19 cellular contexts compared by ENCODE assay signal in genomic region chr6:89979473-89980119, GRCh38.
"Had no signal": no experiment of that assay in that cellular context is flagged by ENCODE, and none has a peak within 500 bp of the region (broad histone marks: within the 10 kb centered on the region; RNA-seq: fewer than 3 reads in every experiment).

No MANE protein-coding gene starts in this region.

- H2AFZ ChIP-seq: parathyroid adenoma had no signal

- H3K9ac ChIP-seq: parathyroid adenoma had no signal

- H3K4me1 ChIP-seq: thyroid gland had no signal

- H3K27ac Mint-ChIP-seq: activated naive CD4-positive, alpha-beta T cell treated with anti-CD3 and anti-CD28 coated beads, Interleukin-2, amount 10 ng/mL, durations not matched to agents 7 days and 5 days; mesothelial cell of epicardium; natural killer cell treated with Interleukin-12 subunit alpha and Interleukin-12 subunit beta and Interleukin-15 and Interleukin-18, amount 100 ng/mL, for 72 hours; WTC11 had no signal

- H3K4me3 ChIP-seq: gastrocnemius medialis, lung, spleen, thyroid gland had no signal

- H3K36me3 Mint-ChIP-seq: mesothelial cell of epicardium; natural killer cell treated with Interleukin-12 subunit alpha and Interleukin-12 subunit beta and Interleukin-15 and Interleukin-18, amount 100 ng/mL, for 72 hours; WTC11 had no signal

- H3K4me3 Mint-ChIP-seq: activated naive CD4-positive, alpha-beta T cell treated with anti-CD3 and anti-CD28 coated beads, Interleukin-2, amount 10 ng/mL, durations not matched to agents 7 days and 5 days; mesothelial cell of epicardium; natural killer cell treated with Interleukin-12 subunit alpha and Interleukin-12 subunit beta and Interleukin-15 and Interleukin-18, amount 100 ng/mL, for 72 hours; stimulated activated naive B cell treated with anti-CD40 and anti-IgM and Interleukin-4, amounts not matched to agents 10 μg/mL and 1 μg/mL and 100 μg/mL, for 72 hours; T-cell; WTC11 had no signal

- H3K36me3 ChIP-seq: gastrocnemius medialis, thyroid gland had no signal

- DNase-seq: activated naive CD4-positive, alpha-beta T cell treated with anti-CD3 and anti-CD28 coated beads, Interleukin-2, amount 10 ng/mL, durations not matched to agents 7 days and 5 days; amniotic stem cell; effector CD4-positive, alpha-beta T cell; gastrocnemius medialis; head of caudate nucleus; spleen; stimulated activated CD4-positive, alpha-beta T cell treated with anti-CD3 and anti-CD28 coated beads, Interleukin-4, amount 100 ng/mL, for 4 hours; stimulated activated naive B cell treated with anti-CD40 and anti-IgM and Interleukin-4, amounts not matched to agents 10 μg/mL and 1 μg/mL and 100 μg/mL, for 72 hours; T-cell; thyroid gland had no signal

- H3K27ac ChIP-seq: parathyroid adenoma, spleen, thyroid gland had no signal

- FAIRE-seq: keratinocyte had no signal

- H3K9me3 ChIP-seq: gastrocnemius medialis, spleen, thyroid gland had no signal

- H3K9me3 Mint-ChIP-seq: activated naive CD4-positive, alpha-beta T cell treated with anti-CD3 and anti-CD28 coated beads, Interleukin-2, amount 10 ng/mL, durations not matched to agents 7 days and 5 days; mesothelial cell of epicardium; natural killer cell treated with Interleukin-12 subunit alpha and Interleukin-12 subunit beta and Interleukin-15 and Interleukin-18, amount 100 ng/mL, for 72 hours; stimulated activated naive B cell treated with anti-CD40 and anti-IgM and Interleukin-4, amounts not matched to agents 10 μg/mL and 1 μg/mL and 100 μg/mL, for 72 hours; T-cell; WTC11 had no signal

- H3K27me3 ChIP-seq: gastrocnemius medialis, spleen, thyroid gland had no signal

- H3K27me3 Mint-ChIP-seq: activated naive CD4-positive, alpha-beta T cell treated with anti-CD3 and anti-CD28 coated beads, Interleukin-2, amount 10 ng/mL, durations not matched to agents 7 days and 5 days; natural killer cell treated with Interleukin-12 subunit alpha and Interleukin-12 subunit beta and Interleukin-15 and Interleukin-18, amount 100 ng/mL, for 72 hours; stimulated activated naive B cell treated with anti-CD40 and anti-IgM and Interleukin-4, amounts not matched to agents 10 μg/mL and 1 μg/mL and 100 μg/mL, for 72 hours; T-cell had no signal

- ATAC-seq: esophagus mucosa, gastrocnemius medialis, sciatic nerve, SK-N-SH treated with all-trans-retinoic acid at 6 μM for 48 hours had no signal
